ENCODE assay signal across 9 cellular contexts in the genomic region with DNA sequence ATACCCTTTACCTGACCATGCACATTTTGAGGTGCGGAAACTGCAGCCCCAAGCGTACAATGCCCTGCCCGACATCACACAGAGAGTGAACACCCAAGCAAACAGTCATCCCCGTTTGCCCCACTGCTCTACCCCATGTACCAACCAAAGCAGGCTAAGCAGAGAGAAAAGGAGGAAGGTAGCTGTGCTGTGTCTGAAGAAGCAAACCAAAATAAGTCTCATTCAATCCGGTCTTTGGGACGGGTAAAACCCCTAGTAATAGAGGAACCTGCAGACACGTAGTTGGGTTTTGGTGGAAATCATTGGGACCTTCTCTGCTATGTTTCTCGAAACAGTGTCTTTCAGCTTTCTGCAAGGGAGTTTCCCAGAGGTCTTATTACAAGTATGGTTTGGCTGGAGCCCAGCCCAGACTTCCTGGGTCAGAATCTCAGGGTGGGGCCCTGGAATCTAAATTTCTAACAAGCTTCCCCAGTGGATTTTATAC.
DNase-seq lines count a peak whose midpoint lies in the region; ATAC-seq and TF ChIP-seq lines count a peak whose summit lies in the region.
"Had no signal": no experiment of that assay in that cellular context is flagged by ENCODE, and none has a peak within 500 bp of the region (broad histone marks: within the 10 kb centered on the region; RNA-seq: fewer than 3 reads in every experiment).

No MANE protein-coding gene starts in this region.

- H3K9me3 ChIP-seq in neuronal stem cell (replicated peaks in 1 of 2; ENCODE audit: control insufficient read depth in 2 of 2, insufficient read depth in 1 of 2, low read depth in 1 of 2, low read length in 2 of 2), result no peaks in the 10 kb centered on the region

- H3K27ac Mint-ChIP-seq in activated naive CD8-positive, alpha-beta T cell treated with anti-CD3 and anti-CD28 coated beads, Interleukin-2, amount 10 ng/mL, durations not matched to agents 7 days and 5 days, result no peak overlapping the region
- peak overlapping the region; percentile 45 for H3K27ac Mint-ChIP-seq in progenitor cell of endocrine pancreas

- no peak for TF ChIP-seq CTCF in progenitor cell of endocrine pancreas (IDR thresholded peaks at IDR 0.05; ENCODE audit: unreplicated experiment)

- POLR2A ChIA-PET in activated naive CD8-positive, alpha-beta T cell treated with anti-CD3 and anti-CD28 coated beads, Interleukin-2, amount 10 ng/mL, durations not matched to agents 7 days and 5 days (lab: Charles Lee), result no interaction called here

- H4K8ac ChIP-seq in neuronal stem cell (ENCODE audit: low read depth, low read length), result no peak overlapping the region

- H3K4me1 ChIP-seq in neuronal stem cell (ENCODE audit: control insufficient read depth in 2 of 2, insufficient read depth in 1 of 2, low read depth in 1 of 2, low read length in 2 of 2), result peaks cover 20 to 24% of the 10 kb centered on the region in 2 donors

- no peaks in the 10 kb centered on the region for H3K9me3 Mint-ChIP-seq in activated naive CD8-positive, alpha-beta T cell treated with anti-CD3 and anti-CD28 coated beads, Interleukin-2, amount 10 ng/mL, durations not matched to agents 7 days and 5 days
- H3K9me3 Mint-ChIP-seq in progenitor cell of endocrine pancreas (ENCODE audit: low read depth), result no peaks in the 10 kb centered on the region

- H3K27ac ChIP-seq in neuronal stem cell (replicated peaks; ENCODE audit: low read length), result no peak overlapping the region
- H3K27ac ChIP-seq: KMS-11 had no signal

- no peak overlapping the region for H3K4me3 ChIP-seq in neuronal stem cell (ENCODE audit: low read length in 2 of 2)

- ATAC-seq in GM18868 (IDR thresholded peaks at IDR 0.05; ENCODE audit: unreplicated experiment) (peak; percentile 82), HG03097 (IDR thresholded peaks at IDR 0.05; ENCODE audit: low FRiP score, unreplicated experiment) (peak; percentile 73), HG02763 (IDR thresholded peaks at IDR 0.05; ENCODE audit: unreplicated experiment) (no peak)
- no peak for ATAC-seq in activated naive CD8-positive, alpha-beta T cell treated with anti-CD3 and anti-CD28 coated beads, Interleukin-2, amount 10 ng/mL, durations not matched to agents 7 days and 5 days (ENCODE audit: low read depth)

- peaks cover 10% of the 10 kb centered on the region for H3K4me1 Mint-ChIP-seq in activated naive CD8-positive, alpha-beta T cell treated with anti-CD3 and anti-CD28 coated beads, Interleukin-2, amount 10 ng/mL, durations not matched to agents 7 days and 5 days
- peaks cover 47% of the 10 kb centered on the region for H3K4me1 Mint-ChIP-seq in progenitor cell of endocrine pancreas (ENCODE audit: low read depth)

- no peaks in the 10 kb centered on the region for H3K36me3 ChIP-seq in neuronal stem cell (replicated peaks in 1 of 2; ENCODE audit: control insufficient read depth in 2 of 2, insufficient read depth in 2 of 2, low read length in 2 of 2)

- peaks cover 0 to 8% (median 0%) of the 10 kb centered on the region in 3 experiments for H3K27me3 ChIP-seq in neuronal stem cell (ENCODE audit: control insufficient read depth in 3 of 3, insufficient read depth in 3 of 3, low read depth in 1 of 3, low read length in 3 of 3)

- no peak overlapping the region for H3K14ac ChIP-seq in neuronal stem cell (ENCODE audit: low read length)

- H4K91ac ChIP-seq in neuronal stem cell (ENCODE audit: low read depth, low read length, poor library complexity), result no peak overlapping the region

- no peak overlapping the region for H3K9ac ChIP-seq in neuronal stem cell (ENCODE audit: low read depth, low read length, poor library complexity)
- H3K9ac ChIP-seq: KMS-11 had no signal

- H3K79me1 ChIP-seq in neuronal stem cell (ENCODE audit: low read depth, low read length), result no peaks in the 10 kb centered on the region

- no peak overlapping the region for H2AFZ ChIP-seq in neuronal stem cell (ENCODE audit: low read length)

- H2BK15ac ChIP-seq in neuronal stem cell (ENCODE audit: low read length), result no peak overlapping the region

- no peak overlapping the region for H3K4me2 ChIP-seq in neuronal stem cell (ENCODE audit: insufficient read depth, low read length, poor library complexity, severe bottlenecking)
- H3K4me2 ChIP-seq: KMS-11 had no signal

- H2AK5ac ChIP-seq in neuronal stem cell (ENCODE audit: low read depth, low read length), result no peak overlapping the region

- no peak overlapping the region for H2BK12ac ChIP-seq in neuronal stem cell (ENCODE audit: low read length)

- H3K36me3 Mint-ChIP-seq in activated naive CD8-positive, alpha-beta T cell treated with anti-CD3 and anti-CD28 coated beads, Interleukin-2, amount 10 ng/mL, durations not matched to agents 7 days and 5 days, result no peaks in the 10 kb centered on the region
- no peaks in the 10 kb centered on the region for H3K36me3 Mint-ChIP-seq in progenitor cell of endocrine pancreas (ENCODE audit: insufficient read depth)

- H3K18ac ChIP-seq in neuronal stem cell (ENCODE audit: low read length), result no peak overlapping the region

- peaks cover 45% of the 10 kb centered on the region for H3K27me3 Mint-ChIP-seq in activated naive CD8-positive, alpha-beta T cell treated with anti-CD3 and anti-CD28 coated beads, Interleukin-2, amount 10 ng/mL, durations not matched to agents 7 days and 5 days
- H3K27me3 Mint-ChIP-seq in progenitor cell of endocrine pancreas, result peaks cover 5% of the 10 kb centered on the region

- no peak overlapping the region for H3K4ac ChIP-seq in neuronal stem cell (ENCODE audit: low read length)

- no peak overlapping the region for H2BK5ac ChIP-seq in neuronal stem cell (ENCODE audit: low read length)

- peak overlapping the region; percentile 13 for H3K4me3 Mint-ChIP-seq in activated naive CD8-positive, alpha-beta T cell treated with anti-CD3 and anti-CD28 coated beads, Interleukin-2, amount 10 ng/mL, durations not matched to agents 7 days and 5 days
- H3K4me3 Mint-ChIP-seq in progenitor cell of endocrine pancreas (ENCODE audit: low read depth), result no peak overlapping the region

- DNase-seq in activated naive CD8-positive, alpha-beta T cell treated with anti-CD3 and anti-CD28 coated beads, Interleukin-2, amount 10 ng/mL, durations not matched to agents 7 days and 5 days, result no peak
- DNase-seq in progenitor cell of endocrine pancreas (ENCODE audit: low spot score, unreplicated experiment) (no peak), dermis blood vessel endothelial cell (no peak), neuronal stem cell (ENCODE audit: low spot score) (no peak), HK-2 (ENCODE audit: unreplicated experiment) (no peak)

- H3K23ac ChIP-seq in neuronal stem cell (ENCODE audit: low read depth, low read length, poor library complexity), result no peak overlapping the region

- WGBS in neuronal stem cell (ENCODE audit: extremely low coverage in 2 of 2, insufficient read length in 2 of 2, insufficient replicate concordance in 1 of 2), 2 donors, result no CpG with 5 or more reads among the region's 8 CpGs

- H2BK120ac ChIP-seq in neuronal stem cell (ENCODE audit: low read depth, low read length), result no peak overlapping the region

Comparison
In these comparisons a context has a peak if more than half of its experiments do, and no peak if none do; other contexts are left out.
1. ATAC-seq: peak in GM18868 (single experiment) and HG03097 (single experiment); none in activated naive CD8-positive, alpha-beta T cell treated with anti-CD3 and anti-CD28 coated beads, Interleukin-2, amount 10 ng/mL, durations not matched to agents 7 days and 5 days (single experiment) and HG02763 (single experiment).